21 cellular contexts compared by ENCODE assay signal in the genomic region with DNA sequence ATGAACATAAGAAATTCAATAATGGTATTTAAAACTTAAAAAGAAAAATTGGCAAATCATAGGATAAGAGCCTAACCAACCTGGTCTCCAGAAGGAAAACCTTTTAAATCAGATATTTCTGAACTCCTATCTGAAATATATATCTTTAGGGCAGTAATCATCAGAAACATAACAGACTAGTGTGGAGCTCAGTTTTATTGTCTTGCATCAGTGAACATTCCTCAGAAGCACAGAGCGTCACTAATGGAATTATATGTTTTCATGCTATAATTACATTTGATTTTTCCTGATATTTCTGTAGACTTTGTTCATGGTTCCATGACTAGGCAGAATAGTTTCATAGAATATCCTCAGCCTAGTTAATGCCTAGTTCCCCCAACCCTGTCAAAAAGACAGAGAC.
A peak's percentile ranks its signal among the peaks of the same experiment; 100 is the strongest.
DNase-seq lines count a peak whose midpoint lies in the region; ATAC-seq and TF ChIP-seq lines count a peak whose summit lies in the region.
"Had no signal": no experiment of that assay in that cellular context is flagged by ENCODE, and none has a peak within 500 bp of the region (broad histone marks: within the 10 kb centered on the region; RNA-seq: fewer than 3 reads in every experiment).

No MANE protein-coding gene starts in this region.

- no peak for TF ChIP-seq CTCF in type B pancreatic cell (conservative IDR thresholded peaks at IDR 0.05)

- ATAC-seq in natural killer cell treated with Interleukin-12 subunit alpha and Interleukin-12 subunit beta and Interleukin-15 and Interleukin-18, amount 100 ng/mL, for 72 hours = no peak
- ATAC-seq: left colon; stimulated activated memory B cell treated with anti-CD40 and anti-IgM and Interleukin-4, amounts not matched to agents 10 μg/mL and 1 μg/mL and 100 μg/mL, for 72 hours had no signal

- H3K27ac Mint-ChIP-seq in type B pancreatic cell = peak overlapping the region; percentile 13
- no peak overlapping the region for H3K27ac Mint-ChIP-seq in natural killer cell treated with Interleukin-12 subunit alpha and Interleukin-12 subunit beta and Interleukin-15 and Interleukin-18, amount 100 ng/mL, for 72 hours
- H3K27ac Mint-ChIP-seq: CD4-positive, alpha-beta T cell; stimulated activated memory B cell treated with anti-CD40 and anti-IgM and Interleukin-4, amounts not matched to agents 10 μg/mL and 1 μg/mL and 100 μg/mL, for 72 hours had no signal

- H3K27me3 Mint-ChIP-seq in type B pancreatic cell = peaks cover 9% of the 10 kb centered on the region
- H3K27me3 Mint-ChIP-seq in natural killer cell treated with Interleukin-12 subunit alpha and Interleukin-12 subunit beta and Interleukin-15 and Interleukin-18, amount 100 ng/mL, for 72 hours = no peaks in the 10 kb centered on the region
- H3K27me3 Mint-ChIP-seq: CD4-positive, alpha-beta T cell; stimulated activated memory B cell treated with anti-CD40 and anti-IgM and Interleukin-4, amounts not matched to agents 10 μg/mL and 1 μg/mL and 100 μg/mL, for 72 hours had no signal

- no peak overlapping the region for H3K4me3 Mint-ChIP-seq in type B pancreatic cell
- H3K4me3 Mint-ChIP-seq in natural killer cell treated with Interleukin-12 subunit alpha and Interleukin-12 subunit beta and Interleukin-15 and Interleukin-18, amount 100 ng/mL, for 72 hours = no peak overlapping the region
- H3K4me3 Mint-ChIP-seq: CD4-positive, alpha-beta T cell; stimulated activated memory B cell treated with anti-CD40 and anti-IgM and Interleukin-4, amounts not matched to agents 10 μg/mL and 1 μg/mL and 100 μg/mL, for 72 hours had no signal

- H3K36me3 Mint-ChIP-seq in type B pancreatic cell = peaks cover 29% of the 10 kb centered on the region
- H3K36me3 Mint-ChIP-seq in natural killer cell treated with Interleukin-12 subunit alpha and Interleukin-12 subunit beta and Interleukin-15 and Interleukin-18, amount 100 ng/mL, for 72 hours = no peaks in the 10 kb centered on the region
- H3K36me3 Mint-ChIP-seq: stimulated activated memory B cell treated with anti-CD40 and anti-IgM and Interleukin-4, amounts not matched to agents 10 μg/mL and 1 μg/mL and 100 μg/mL, for 72 hours had no signal

- peaks cover 27% of the 10 kb centered on the region for H3K4me1 Mint-ChIP-seq in type B pancreatic cell (ENCODE audit: unreplicated experiment)
- H3K4me1 Mint-ChIP-seq in natural killer cell treated with Interleukin-12 subunit alpha and Interleukin-12 subunit beta and Interleukin-15 and Interleukin-18, amount 100 ng/mL, for 72 hours (ENCODE audit: low read depth in 2 of 2) = no peaks in the 10 kb centered on the region
- H3K4me1 Mint-ChIP-seq: stimulated activated memory B cell treated with anti-CD40 and anti-IgM and Interleukin-4, amounts not matched to agents 10 μg/mL and 1 μg/mL and 100 μg/mL, for 72 hours had no signal

- DNase-seq in NCI-H2171 treated with DMSO at 0.1 percent for 48 hours (lab: John Stamatoyannopoulos, UW) = peak; percentile 28
- DNase-seq in NCI-H2171 (lab: John Stamatoyannopoulos, UW) = no peak
- DNase-seq in dedifferentiated amniotic fluid mesenchymal stem cell (ENCODE audit: extremely low spot score) = peak; percentile 91
- DNase-seq in myocyte (ENCODE audit: low read depth) = peak; percentile 5
- no peak for DNase-seq in type B pancreatic cell (ENCODE audit: extremely low spot score, unreplicated experiment)
- DNase-seq in NCI-H2196 (lab: John Stamatoyannopoulos, UW; ENCODE audit: unreplicated experiment) = no peak
- no peak for DNase-seq in natural killer cell treated with Interleukin-12 subunit alpha and Interleukin-12 subunit beta and Interleukin-15 and Interleukin-18, amount 100 ng/mL, for 72 hours (ENCODE audit: low spot score)
- no peak for DNase-seq in activated naive CD4-positive, alpha-beta T cell treated with Interleukin-2 at 50 U/mL for 16 hours
- DNase-seq: 8988T; activated CD4-positive, alpha-beta T cell treated with anti-CD3 and anti-CD28 coated beads, Interleukin-2, amount 50 U/mL, for 1 hour; activated naive CD4-positive, alpha-beta T cell treated with anti-CD3 and anti-CD28 coated beads, Interleukin-2, amount 50 U/mL, for 16 hours; activated T-cell treated with anti-CD3 and anti-CD28 coated beads for 4 hours; CD4-positive, alpha-beta T cell; DMS79 treated with DMSO at 0.1 percent for 48 hours; esophagus squamous epithelium; KG1; left colon; NCI-H1048; NCI-H2081 treated with DMSO at 0.1 percent for 48 hours; Peyer's patch had no signal

- H3K9me3 Mint-ChIP-seq in type B pancreatic cell = peaks cover 12% of the 10 kb centered on the region
- no peaks in the 10 kb centered on the region for H3K9me3 Mint-ChIP-seq in natural killer cell treated with Interleukin-12 subunit alpha and Interleukin-12 subunit beta and Interleukin-15 and Interleukin-18, amount 100 ng/mL, for 72 hours
- H3K9me3 Mint-ChIP-seq: CD4-positive, alpha-beta T cell; stimulated activated memory B cell treated with anti-CD40 and anti-IgM and Interleukin-4, amounts not matched to agents 10 μg/mL and 1 μg/mL and 100 μg/mL, for 72 hours had no signal

Comparison
In these comparisons a context has a peak if more than half of its experiments do, and no peak if none do; other contexts are left out.
1. DNase-seq: peak in NCI-H2171 treated with DMSO at 0.1 percent for 48 hours (single experiment), dedifferentiated amniotic fluid mesenchymal stem cell (single experiment) and myocyte (single experiment); none in NCI-H2171 (single experiment), type B pancreatic cell (single experiment), NCI-H2196 (single experiment), natural killer cell treated with Interleukin-12 subunit alpha and Interleukin-12 subunit beta and Interleukin-15 and Interleukin-18, amount 100 ng/mL, for 72 hours (single experiment) and activated naive CD4-positive, alpha-beta T cell treated with Interleukin-2 at 50 U/mL for 16 hours (single experiment).